1 cellular context compared by ENCODE assay signal in the genomic region with DNA sequence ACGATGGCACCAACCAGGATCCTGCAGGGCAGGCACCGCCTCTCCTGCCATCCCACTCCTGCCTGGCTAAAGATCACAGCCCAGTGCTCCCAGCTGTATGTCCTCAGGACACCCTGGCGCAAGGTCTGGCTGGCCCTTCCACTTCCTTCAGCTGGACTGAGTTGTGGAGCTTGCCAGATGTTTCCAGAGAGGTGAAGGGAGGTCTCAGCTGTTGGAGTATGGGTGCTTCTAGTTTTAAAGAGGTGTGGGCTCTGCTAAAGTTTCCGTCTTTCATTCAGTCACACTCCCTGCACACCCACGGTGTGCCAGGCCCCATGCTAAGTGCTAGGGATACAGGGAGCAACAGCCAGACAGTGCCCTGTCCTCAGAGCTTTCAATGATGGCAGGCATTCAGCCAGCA.
TF ChIP-seq lines count a peak whose summit lies in the region.

No MANE protein-coding gene starts in this region.

TF ChIP-seq in K562, 482 proteins besides CTCF, POLR2A, EP300 and RAD21:
- TF ChIP-seq DPF2 (IDR thresholded peaks at IDR 0.05): no peak
- TF ChIP-seq ZSCAN29 (IDR thresholded peaks at IDR 0.05): no peak
- no peak for TF ChIP-seq ZNF717 (CRISPR knock-in tag; IDR thresholded peaks at IDR 0.05)
- TF ChIP-seq SRSF7 (optimal IDR thresholded peaks at IDR 0.05; ENCODE audit: low read depth, low read length): no peak
- no peak for TF ChIP-seq SREBF1 (IDR thresholded peaks at IDR 0.05; ENCODE audit: borderline replicate concordance, low read depth, low read length)
- no peak for TF ChIP-seq WHSC1 (IDR thresholded peaks at IDR 0.05; ENCODE audit: low read length)
- TF ChIP-seq, protein P1, sequence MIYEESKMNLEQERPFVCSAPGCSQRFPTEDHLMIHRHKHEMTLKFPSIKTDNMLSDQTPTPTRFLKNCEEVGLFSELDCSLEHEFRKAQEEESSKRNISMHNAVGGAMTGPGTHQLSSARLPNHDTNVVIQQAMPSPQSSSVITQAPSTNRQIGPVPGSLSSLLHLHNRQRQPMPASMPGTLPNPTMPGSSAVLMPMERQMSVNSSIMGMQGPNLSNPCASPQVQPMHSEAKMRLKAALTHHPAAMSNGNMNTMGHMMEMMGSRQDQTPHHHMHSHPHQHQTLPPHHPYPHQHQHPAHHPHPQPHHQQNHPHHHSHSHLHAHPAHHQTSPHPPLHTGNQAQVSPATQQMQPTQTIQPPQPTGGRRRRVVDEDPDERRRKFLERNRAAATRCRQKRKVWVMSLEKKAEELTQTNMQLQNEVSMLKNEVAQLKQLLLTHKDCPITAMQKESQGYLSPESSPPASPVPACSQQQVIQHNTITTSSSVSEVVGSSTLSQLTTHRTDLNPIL (CRISPR knock-in tag; IDR thresholded peaks at IDR 0.05): no peak
- no peak for TF ChIP-seq FOXM1 (IDR thresholded peaks at IDR 0.05; ENCODE audit: low read depth)
- TF ChIP-seq FOXM1 (CRISPR knock-in tag; IDR thresholded peaks at IDR 0.05; ENCODE audit: low read depth): no peak
- TF ChIP-seq ZNF175 (CRISPR knock-in tag; IDR thresholded peaks at IDR 0.05; ENCODE audit: low read depth): no peak
- TF ChIP-seq SP1 (CRISPR knock-in tag; IDR thresholded peaks at IDR 0.05): no peak
- no peak for TF ChIP-seq GABPB2 (CRISPR knock-in tag; conservative IDR thresholded peaks at IDR 0.05)
- TF ChIP-seq ASH1L (IDR thresholded peaks at IDR 0.05; ENCODE audit: borderline replicate concordance, low read depth, partially characterized antibody): no peak
- TF ChIP-seq ZNF384 (IDR thresholded peaks at IDR 0.05; ENCODE audit: low read depth, low read length): no peak
- TF ChIP-seq, protein P2, sequence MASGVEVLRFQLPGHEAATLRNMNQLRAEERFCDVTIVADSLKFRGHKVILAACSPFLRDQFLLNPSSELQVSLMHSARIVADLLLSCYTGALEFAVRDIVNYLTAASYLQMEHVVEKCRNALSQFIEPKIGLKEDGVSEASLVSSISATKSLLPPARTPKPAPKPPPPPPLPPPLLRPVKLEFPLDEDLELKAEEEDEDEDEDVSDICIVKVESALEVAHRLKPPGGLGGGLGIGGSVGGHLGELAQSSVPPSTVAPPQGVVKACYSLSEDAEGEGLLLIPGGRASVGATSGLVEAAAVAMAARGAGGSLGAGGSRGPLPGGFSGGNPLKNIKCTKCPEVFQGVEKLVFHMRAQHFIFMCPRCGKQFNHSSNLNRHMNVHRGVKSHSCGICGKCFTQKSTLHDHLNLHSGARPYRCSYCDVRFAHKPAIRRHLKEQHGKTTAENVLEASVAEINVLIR (CRISPR knock-in tag; IDR thresholded peaks at IDR 0.05): no peak
- no peak for TF ChIP-seq PCBP1 (IDR thresholded peaks at IDR 0.05; ENCODE audit: low read depth, low read length, poor library complexity, severe bottlenecking)
